ENCODE assay signal across 3 cellular contexts in the genomic region with DNA sequence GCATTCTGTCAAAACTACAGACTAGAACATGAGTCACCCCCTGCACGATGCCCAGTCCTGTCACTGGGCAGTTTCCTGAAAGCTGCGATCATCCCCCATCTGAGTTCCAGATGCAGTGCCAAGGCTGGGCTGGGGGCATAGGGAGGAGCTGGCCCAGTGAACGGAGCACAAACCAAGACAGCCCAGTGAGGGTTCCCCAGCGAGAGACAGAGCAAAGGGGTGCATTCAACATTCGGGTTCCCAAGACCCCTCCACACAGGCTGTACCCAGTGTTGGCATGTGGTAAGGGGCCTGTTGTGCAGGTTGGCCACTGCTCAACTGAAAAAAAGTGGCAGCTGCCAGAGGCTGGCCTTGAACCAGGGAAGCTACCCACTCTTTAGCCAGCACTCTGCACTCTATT. TPM values are rescaled to one million over a fixed set of nuclear protein-coding genes. Genes with fewer than 3 reads are reported as not detected.
"Had no signal": no experiment of that assay in that cellular context is flagged by ENCODE, and none has a peak within 500 bp of the region (broad histone marks: within the 10 kb centered on the region; RNA-seq: fewer than 3 reads in every experiment).

No MANE protein-coding gene starts in this region.

RNA-seq across cellular contexts. Expression of gene GPAT2, which starts 35.6 kb away (rescaled TPM):
- total RNA-seq: HT-29 had no signal

RNA-seq across cellular contexts. Expression of gene ADRA2B, which starts 46.0 kb away (rescaled TPM):
- total RNA-seq: IMR-90, K562 had no signal
